In genomic region chr12:65999564-66000280, GRCh38 we compare ENCODE assay signal across 1 cellular context.
TF ChIP-seq lines count a peak whose summit lies in the region.

No MANE protein-coding gene starts in this region.

TF ChIP-seq in SK-N-SH, 30 proteins besides CTCF, POLR2A, EP300 and RAD21 (continued from another document):
- TF ChIP-seq NRF1 (IDR thresholded peaks at IDR 0.05; ENCODE audit: low read depth, low read length) (no peak), MXI1 (IDR thresholded peaks at IDR 0.05; ENCODE audit: low read depth, low read length) (no peak), TCF12 (IDR thresholded peaks at IDR 0.05) (peak; percentile 89), USF2 (IDR thresholded peaks at IDR 0.05; ENCODE audit: borderline replicate concordance, low read depth, low read length) (no peak), GATA2 (CRISPR knock-in tag; IDR thresholded peaks at IDR 0.05) (no peak), TEAD4 (IDR thresholded peaks at IDR 0.05; ENCODE audit: borderline replicate concordance, insufficient read depth) (peak; percentile 83), MEF2A (IDR thresholded peaks at IDR 0.05; ENCODE audit: borderline replicate concordance, low read depth) (0 out of 2 replicates have a peak, but pooled peaks have one; percentile 24), SIN3A (IDR thresholded peaks at IDR 0.05; ENCODE audit: borderline replicate concordance, low read depth, low read length) (no peak), RFX5 (IDR thresholded peaks at IDR 0.05; ENCODE audit: low read length) (no peak), TAF1 (IDR thresholded peaks at IDR 0.05; ENCODE audit: borderline replicate concordance, low read depth, low read length) (no peak; the same call in 1 of the 2 replicates), NFIC (IDR thresholded peaks at IDR 0.05; ENCODE audit: borderline replicate concordance) (peak; percentile 93), IRF3 (IDR thresholded peaks at IDR 0.05; ENCODE audit: low read depth, low read length) (no peak), PBX3 (IDR thresholded peaks at IDR 0.05) (peak; percentile 90)
